In the genomic region with DNA sequence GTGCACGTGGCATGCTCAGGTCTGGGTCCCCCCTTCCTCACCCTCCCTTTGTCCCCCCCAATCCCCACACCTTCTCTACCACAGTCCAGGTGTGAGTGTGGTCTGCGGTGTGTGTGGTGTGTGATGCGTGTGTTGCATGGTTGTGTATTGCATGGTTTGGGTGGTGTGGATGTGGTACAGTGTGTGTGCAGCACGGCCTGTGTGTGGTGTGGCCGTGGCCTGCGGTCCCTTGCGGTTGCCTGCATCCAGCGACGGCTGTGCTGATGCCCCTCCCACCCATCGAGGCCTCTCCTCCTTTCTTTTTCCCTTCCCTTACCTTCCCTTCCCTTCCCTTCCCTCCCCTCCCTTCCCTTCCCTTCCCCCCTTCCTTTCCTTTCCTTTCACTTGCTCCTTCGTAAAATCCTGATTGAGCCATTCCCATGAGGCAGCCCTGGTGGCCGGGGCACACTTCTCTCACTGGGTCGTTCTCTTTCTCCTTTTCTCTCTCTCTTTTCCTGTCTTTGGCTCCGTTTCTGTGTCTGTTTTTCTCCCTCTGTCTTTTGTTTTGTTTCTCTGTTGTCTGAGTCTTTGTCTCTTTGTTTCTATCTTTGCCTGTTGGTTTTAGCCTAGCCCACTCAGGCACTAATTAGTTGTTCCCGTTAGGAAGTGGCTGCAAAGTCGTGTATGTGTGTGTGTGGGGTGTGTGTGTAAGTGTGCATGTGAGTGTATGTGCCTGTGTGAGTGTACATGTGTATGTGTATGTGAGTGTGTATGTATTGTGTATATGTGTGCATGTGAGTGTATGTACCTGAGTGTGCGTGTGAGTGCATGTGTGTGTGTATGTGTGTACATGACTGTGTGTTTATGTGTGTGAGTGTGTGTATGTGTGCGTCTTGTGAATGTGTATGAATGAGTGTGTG, we compare ENCODE assay signal across 1 cellular context.
A peak's percentile ranks its signal among the peaks of the same experiment; 100 is the strongest.
TF ChIP-seq lines count a peak whose summit lies in the region.

No MANE protein-coding gene starts in this region.

TF ChIP-seq in GM12878, 131 proteins besides CTCF, POLR2A, EP300 and RAD21 (continued from another document):
- TF ChIP-seq, protein P1, sequence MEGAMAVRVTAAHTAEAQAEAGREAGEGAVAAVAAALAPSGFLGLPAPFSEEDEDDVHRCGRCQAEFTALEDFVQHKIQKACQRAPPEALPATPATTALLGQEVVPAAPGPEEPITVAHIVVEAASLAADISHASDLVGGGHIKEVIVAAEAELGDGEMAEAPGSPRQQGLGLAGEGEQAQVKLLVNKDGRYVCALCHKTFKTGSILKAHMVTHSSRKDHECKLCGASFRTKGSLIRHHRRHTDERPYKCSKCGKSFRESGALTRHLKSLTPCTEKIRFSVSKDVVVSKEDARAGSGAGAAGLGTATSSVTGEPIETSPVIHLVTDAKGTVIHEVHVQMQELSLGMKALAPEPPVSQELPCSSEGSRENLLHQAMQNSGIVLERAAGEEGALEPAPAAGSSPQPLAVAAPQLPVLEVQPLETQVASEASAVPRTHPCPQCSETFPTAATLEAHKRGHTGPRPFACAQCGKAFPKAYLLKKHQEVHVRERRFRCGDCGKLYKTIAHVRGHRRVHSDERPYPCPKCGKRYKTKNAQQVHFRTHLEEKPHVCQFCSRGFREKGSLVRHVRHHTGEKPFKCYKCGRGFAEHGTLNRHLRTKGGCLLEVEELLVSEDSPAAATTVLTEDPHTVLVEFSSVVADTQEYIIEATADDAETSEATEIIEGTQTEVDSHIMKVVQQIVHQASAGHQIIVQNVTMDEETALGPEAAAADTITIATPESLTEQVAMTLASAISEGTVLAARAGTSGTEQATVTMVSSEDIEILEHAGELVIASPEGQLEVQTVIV (IDR thresholded peaks at IDR 0.05; ENCODE audit: borderline replicate concordance, partially characterized antibody), result peak; percentile 15
- TF ChIP-seq CHD1 (IDR thresholded peaks at IDR 0.05; ENCODE audit: low read depth, low read length), result no peak
- no peak for TF ChIP-seq ZBED1 (IDR thresholded peaks at IDR 0.05; ENCODE audit: borderline replicate concordance)
- TF ChIP-seq, protein P2, sequence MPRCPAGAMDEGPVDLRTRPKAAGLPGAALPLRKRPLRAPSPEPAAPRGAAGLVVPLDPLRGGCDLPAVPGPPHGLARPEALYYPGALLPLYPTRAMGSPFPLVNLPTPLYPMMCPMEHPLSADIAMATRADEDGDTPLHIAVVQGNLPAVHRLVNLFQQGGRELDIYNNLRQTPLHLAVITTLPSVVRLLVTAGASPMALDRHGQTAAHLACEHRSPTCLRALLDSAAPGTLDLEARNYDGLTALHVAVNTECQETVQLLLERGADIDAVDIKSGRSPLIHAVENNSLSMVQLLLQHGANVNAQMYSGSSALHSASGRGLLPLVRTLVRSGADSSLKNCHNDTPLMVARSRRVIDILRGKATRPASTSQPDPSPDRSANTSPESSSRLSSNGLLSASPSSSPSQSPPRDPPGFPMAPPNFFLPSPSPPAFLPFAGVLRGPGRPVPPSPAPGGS (IDR thresholded peaks at IDR 0.05; ENCODE audit: borderline replicate concordance, insufficient read depth, low read depth, low read length, poor library complexity, severe bottlenecking), result peak; percentile 62
- no peak for TF ChIP-seq KDM1A (IDR thresholded peaks at IDR 0.05; ENCODE audit: borderline replicate concordance)
- no peak for TF ChIP-seq TAF1 (IDR thresholded peaks at IDR 0.05; ENCODE audit: borderline replicate concordance, low read depth, low read length)
- peak; percentile 86 for TF ChIP-seq RUNX3 (IDR thresholded peaks at IDR 0.05; ENCODE audit: low read length)
- TF ChIP-seq POLR2AphosphoS5 (IDR thresholded peaks at IDR 0.05; ENCODE audit: low read length), result no peak
TF ChIP-seq in GM12878: peak in this region for 5.
